ENCODE assay signal across 39 cellular contexts in genomic region chr3:147832611-147833010, GRCh38.
"Had no signal": no experiment of that assay in that cellular context is flagged by ENCODE, and none has a peak within 500 bp of the region (broad histone marks: within the 10 kb centered on the region; RNA-seq: fewer than 3 reads in every experiment).

No MANE protein-coding gene starts in this region.

- H3K27ac ChIP-seq: adrenal gland, ascending aorta, body of pancreas, brain microvascular endothelial cell, breast epithelium, cardiac muscle cell had no signal

- H3K9me3 ChIP-seq: adrenal gland, ascending aorta, body of pancreas, breast epithelium had no signal

- H3K4me3 Mint-ChIP-seq: activated naive CD4-positive, alpha-beta T cell treated with anti-CD3 and anti-CD28 coated beads for 36 hours; activated naive CD4-positive, alpha-beta T cell treated with anti-CD3 and anti-CD28 coated beads, Interleukin-2, amount 10 ng/mL, durations not matched to agents 7 days and 5 days; activated naive CD4-positive, alpha-beta T cell treated with anti-CD3 and anti-CD28 coated beads, Interleukin-2, amount 50 U/mL, for 24 hours; activated naive CD8-positive, alpha-beta T cell; activated naive CD8-positive, alpha-beta T cell treated with anti-CD3 and anti-CD28 coated beads for 36 hours; activated naive CD8-positive, alpha-beta T cell treated with anti-CD3 and anti-CD28 coated beads, Interleukin-2, amount 10 ng/mL, durations not matched to agents 7 days and 5 days; activated naive CD8-positive, alpha-beta T cell treated with anti-CD3 and anti-CD28 coated beads, Interleukin-2, amount 50 U/mL, for 24 hours; activated T-cell treated with anti-CD3 and anti-CD28 coated beads, Interleukin-2, amount 50 U/mL, for 24 hours; activated T-cell treated with anti-CD3 and anti-CD28 coated beads, Interleukin-2, amount 50 U/mL, for 4 hours; activated T-cell treated with anti-CD3 and anti-CD28 coated beads, Interleukin-2, amount 50 U/mL, for 72 hours; activated T-helper 1 cell treated with anti-CD3 and anti-CD28 coated beads, Interleukin-12 subunit alpha, Interleukin-12 subunit beta, Interleukin-2, Interleukin-4 antibody, amounts not matched to agents 30 ng/mL and 10 ng/mL and 1 ng/mL, durations not matched to agents 14 hours and 24 hours and 36 hours; activated T-helper 17 cell treated with anti-CD3 and anti-CD28 coated beads, Interleukin-2, amount 50 U/mL, for 72 hours; brain; central memory CD8-positive, alpha-beta T cell had no signal

- H3K9me3 Mint-ChIP-seq: activated naive CD4-positive, alpha-beta T cell treated with anti-CD3 and anti-CD28 coated beads, Interleukin-2, amount 10 ng/mL, durations not matched to agents 7 days and 5 days; activated naive CD8-positive, alpha-beta T cell treated with anti-CD3 and anti-CD28 coated beads, Interleukin-2, amount 10 ng/mL, durations not matched to agents 7 days and 5 days; activated T-helper 1 cell treated with anti-CD3 and anti-CD28 coated beads, Interleukin-12 subunit alpha, Interleukin-12 subunit beta, Interleukin-2, Interleukin-4 antibody, amounts not matched to agents 30 ng/mL and 10 ng/mL and 1 ng/mL, durations not matched to agents 14 hours and 24 hours and 36 hours; activated T-helper 17 cell treated with anti-CD3 and anti-CD28 coated beads, Interleukin-2, amount 50 U/mL, for 72 hours had no signal

- H3K27me3 Mint-ChIP-seq: activated naive CD4-positive, alpha-beta T cell treated with anti-CD3 and anti-CD28 coated beads, Interleukin-2, amount 10 ng/mL, durations not matched to agents 7 days and 5 days; activated naive CD4-positive, alpha-beta T cell treated with anti-CD3 and anti-CD28 coated beads, Interleukin-2, amount 50 U/mL, for 24 hours; activated naive CD8-positive, alpha-beta T cell; activated naive CD8-positive, alpha-beta T cell treated with anti-CD3 and anti-CD28 coated beads for 36 hours; activated naive CD8-positive, alpha-beta T cell treated with anti-CD3 and anti-CD28 coated beads, Interleukin-2, amount 10 ng/mL, durations not matched to agents 7 days and 5 days; activated naive CD8-positive, alpha-beta T cell treated with anti-CD3 and anti-CD28 coated beads, Interleukin-2, amount 50 U/mL, for 24 hours; activated T-cell treated with anti-CD3 and anti-CD28 coated beads, Interleukin-2, amount 50 U/mL, for 24 hours; activated T-helper 17 cell treated with anti-CD3 and anti-CD28 coated beads, Interleukin-2, amount 50 U/mL, for 72 hours; brain; central memory CD8-positive, alpha-beta T cell had no signal

- H3K4me1 ChIP-seq: adrenal gland, ascending aorta, body of pancreas, breast epithelium had no signal

- H3K36me3 ChIP-seq: adrenal gland, ascending aorta, brain microvascular endothelial cell, breast epithelium, cardiac muscle cell had no signal

- H3K27me3 ChIP-seq: adrenal gland, ascending aorta, body of pancreas, brain microvascular endothelial cell, breast epithelium, cardiac muscle cell had no signal

- FAIRE-seq: astrocyte, bronchial epithelial cell had no signal

- ATAC-seq: activated naive CD4-positive, alpha-beta T cell treated with anti-CD3 and anti-CD28 coated beads, Interleukin-2, amount 50 U/mL, for 72 hours; activated naive CD8-positive, alpha-beta T cell treated with anti-CD3 and anti-CD28 coated beads, Interleukin-2, amount 50 U/mL, for 24 hours; activated T-cell treated with anti-CD3 and anti-CD28 coated beads, Interleukin-2, amount 50 U/mL, for 4 hours; activated T-cell treated with anti-CD3 and anti-CD28 coated beads, Interleukin-2, amount 50 U/mL, for 72 hours; activated T-helper 17 cell treated with anti-CD3 and anti-CD28 coated beads, Interleukin-2, amount 50 U/mL, for 72 hours; body of pancreas had no signal

- H3K4me1 Mint-ChIP-seq: activated naive CD4-positive, alpha-beta T cell treated with anti-CD3 and anti-CD28 coated beads, Interleukin-2, amount 10 ng/mL, durations not matched to agents 7 days and 5 days; activated naive CD4-positive, alpha-beta T cell treated with anti-CD3 and anti-CD28 coated beads, Interleukin-2, amount 50 U/mL, for 24 hours; activated naive CD8-positive, alpha-beta T cell treated with anti-CD3 and anti-CD28 coated beads for 36 hours; activated naive CD8-positive, alpha-beta T cell treated with anti-CD3 and anti-CD28 coated beads, Interleukin-2, amount 10 ng/mL, durations not matched to agents 7 days and 5 days; activated naive CD8-positive, alpha-beta T cell treated with anti-CD3 and anti-CD28 coated beads, Interleukin-2, amount 50 U/mL, for 24 hours; activated T-helper 17 cell treated with anti-CD3 and anti-CD28 coated beads, Interleukin-2, amount 50 U/mL, for 72 hours; brain; central memory CD8-positive, alpha-beta T cell had no signal

- H3K27ac Mint-ChIP-seq: activated naive CD4-positive, alpha-beta T cell treated with anti-CD3 and anti-CD28 coated beads for 36 hours; activated naive CD4-positive, alpha-beta T cell treated with anti-CD3 and anti-CD28 coated beads, Interleukin-2, amount 10 ng/mL, durations not matched to agents 7 days and 5 days; activated naive CD4-positive, alpha-beta T cell treated with anti-CD3 and anti-CD28 coated beads, Interleukin-2, amount 50 U/mL, for 24 hours; activated naive CD4-positive, alpha-beta T cell treated with anti-CD3 and anti-CD28 coated beads, Interleukin-2, amount 50 U/mL, for 72 hours; activated naive CD8-positive, alpha-beta T cell; activated naive CD8-positive, alpha-beta T cell treated with anti-CD3 and anti-CD28 coated beads for 36 hours; activated naive CD8-positive, alpha-beta T cell treated with anti-CD3 and anti-CD28 coated beads, Interleukin-2, amount 10 ng/mL, durations not matched to agents 7 days and 5 days; activated naive CD8-positive, alpha-beta T cell treated with anti-CD3 and anti-CD28 coated beads, Interleukin-2, amount 50 U/mL, for 24 hours; activated T-cell treated with anti-CD3 and anti-CD28 coated beads, Interleukin-2, amount 50 U/mL, for 24 hours; activated T-helper 1 cell treated with anti-CD3 and anti-CD28 coated beads, Interleukin-12 subunit alpha, Interleukin-12 subunit beta, Interleukin-2, Interleukin-4 antibody, amounts not matched to agents 30 ng/mL and 10 ng/mL and 1 ng/mL, durations not matched to agents 14 hours and 24 hours and 36 hours; activated T-helper 17 cell treated with anti-CD3 and anti-CD28 coated beads, Interleukin-2, amount 50 U/mL, for 72 hours; activated T-helper 2 cell treated with anti-CD3 and anti-CD28 coated beads, Interferon-gamma antibody, Interleukin-2, Interleukin-4, amounts not matched to agents 10 μg/mL and 5 μg/mL and 100 μg/mL, durations not matched to agents 14 hours and 24 hours and 36 hours; brain had no signal

- H3K4me3 ChIP-seq: adrenal gland, ascending aorta, body of pancreas, breast epithelium, cardiac muscle cell had no signal

- DNase-seq: activated effector memory CD4-positive, alpha-beta T cell treated with anti-CD3 and anti-CD28 coated beads, Interleukin-2, amount 50 U/mL, for 16 hours; activated gamma-delta T cell; activated gamma-delta T cell treated with Interleukin-2 at 50 U/mL for 16 hours; activated naive CD4-positive, alpha-beta T cell; activated naive CD4-positive, alpha-beta T cell treated with anti-CD3 and anti-CD28 coated beads for 36 hours; activated naive CD4-positive, alpha-beta T cell treated with anti-CD3 and anti-CD28 coated beads, Interleukin-2, amount 10 ng/mL, durations not matched to agents 7 days and 5 days; activated naive CD4-positive, alpha-beta T cell treated with anti-CD3 and anti-CD28 coated beads, Interleukin-2, amount 50 U/mL, for 16 hours; activated naive CD4-positive, alpha-beta T cell treated with Interleukin-2 at 50 U/mL for 16 hours; activated naive CD8-positive, alpha-beta T cell treated with anti-CD3 and anti-CD28 coated beads for 36 hours; activated naive CD8-positive, alpha-beta T cell treated with anti-CD3 and anti-CD28 coated beads, Interleukin-2, amount 10 ng/mL, durations not matched to agents 7 days and 5 days; activated naive CD8-positive, alpha-beta T cell treated with anti-CD3 and anti-CD28 coated beads, Interleukin-2, amount 50 U/mL, for 24 hours; activated T-cell treated with anti-CD3 and anti-CD28 coated beads, Interleukin-2, amount 50 U/mL, for 1 hour; activated T-cell treated with anti-CD3 and anti-CD28 coated beads, Interleukin-2, amount 50 U/mL, for 24 hours; activated T-cell treated with anti-CD3 and anti-CD28 coated beads, Interleukin-2, amount 50 U/mL, for 4 hours; activated T-cell treated with anti-CD3 and anti-CD28 coated beads, Interleukin-2, amount 50 U/mL, for 48 hours; activated T-cell treated with anti-CD3 and anti-CD28 coated beads, Interleukin-2, amount 50 U/mL, for 72 hours; adrenal gland; amniotic stem cell; amygdala; anterior cingulate cortex; aorta; body of pancreas; brain microvascular endothelial cell; caudate nucleus; central memory CD4-positive, alpha-beta T cell; cerebellar nuclear complex had no signal

- H3K36me3 Mint-ChIP-seq: activated naive CD4-positive, alpha-beta T cell treated with anti-CD3 and anti-CD28 coated beads, Interleukin-2, amount 10 ng/mL, durations not matched to agents 7 days and 5 days; activated naive CD4-positive, alpha-beta T cell treated with anti-CD3 and anti-CD28 coated beads, Interleukin-2, amount 50 U/mL, for 24 hours; activated naive CD4-positive, alpha-beta T cell treated with anti-CD3 and anti-CD28 coated beads, Interleukin-2, amount 50 U/mL, for 72 hours; activated naive CD8-positive, alpha-beta T cell; activated naive CD8-positive, alpha-beta T cell treated with anti-CD3 and anti-CD28 coated beads for 36 hours; activated naive CD8-positive, alpha-beta T cell treated with anti-CD3 and anti-CD28 coated beads, Interleukin-2, amount 10 ng/mL, durations not matched to agents 7 days and 5 days; brain had no signal
